8 cellular contexts compared by ENCODE assay signal in genomic region chr11:47394322-47395224, GRCh38. TPM values are rescaled to one million over a fixed set of nuclear protein-coding genes. Genes with fewer than 3 reads are reported as not detected.
DNase-seq lines count a peak whose midpoint lies in the region; ATAC-seq and TF ChIP-seq lines count a peak whose summit lies in the region.

No MANE protein-coding gene starts in this region.

- H3K27me3 Mint-ChIP-seq in activated CD8-positive, alpha-beta T cell treated with anti-CD3 and anti-CD28 coated beads, Interleukin-2, amount 10 ng/mL, durations not matched to agents 7 days and 5 days (ENCODE audit: low read depth): no peaks in the 10 kb centered on the region
- no peaks in the 10 kb centered on the region for H3K27me3 Mint-ChIP-seq in Caco-2 (ENCODE audit: insufficient read depth, unreplicated experiment)

- no peaks in the 10 kb centered on the region for H3K79me2 ChIP-seq in PC-3 (ENCODE audit: low read length)

- H4K20me1 ChIP-seq in PC-3 (ENCODE audit: low read length): no peaks in the 10 kb centered on the region

- CTCF ChIA-PET in activated CD8-positive, alpha-beta T cell treated with anti-CD3 and anti-CD28 coated beads, Interleukin-2, amount 10 ng/mL, durations not matched to agents 7 days and 5 days (lab: Charles Lee): interaction anchor here (1.7 to 3.3 kb wide), 3 partner anchors 18 to 218 kb away, joined by 4 to 22 read pairs (median 20); partner anchors contain the start of gene ARFGAP2
- CTCF ChIA-PET in Caco-2 (lab: Charles Lee) (no interaction called here), PC-3 (lab: Charles Lee) (no interaction called here)

- no peaks in the 10 kb centered on the region for H3K36me3 Mint-ChIP-seq in activated CD8-positive, alpha-beta T cell treated with anti-CD3 and anti-CD28 coated beads, Interleukin-2, amount 10 ng/mL, durations not matched to agents 7 days and 5 days (ENCODE audit: low read depth)
- H3K36me3 Mint-ChIP-seq in Caco-2 (ENCODE audit: insufficient read depth, unreplicated experiment): no peaks in the 10 kb centered on the region

- POLR2A ChIA-PET in activated CD8-positive, alpha-beta T cell treated with anti-CD3 and anti-CD28 coated beads, Interleukin-2, amount 10 ng/mL, durations not matched to agents 7 days and 5 days (lab: Charles Lee): interaction anchor here (0.9 to 1.4 kb wide), 4 partner anchors 10 to 245 kb away, joined by 3 to 4 read pairs (median 3); no protein-coding TSS in a partner anchor
- POLR2A ChIA-PET in Caco-2 (lab: Charles Lee) (no interaction called here), PC-3 (lab: Charles Lee; ENCODE audit: unreplicated experiment) (no interaction called here)

- H3K4me3 Mint-ChIP-seq in activated CD8-positive, alpha-beta T cell treated with anti-CD3 and anti-CD28 coated beads, Interleukin-2, amount 10 ng/mL, durations not matched to agents 7 days and 5 days: peak overlapping the region; percentile 36
- H3K4me3 Mint-ChIP-seq in Caco-2 (ENCODE audit: unreplicated experiment): no peak overlapping the region

- no peaks in the 10 kb centered on the region for H3K9me3 Mint-ChIP-seq in activated CD8-positive, alpha-beta T cell treated with anti-CD3 and anti-CD28 coated beads, Interleukin-2, amount 10 ng/mL, durations not matched to agents 7 days and 5 days (ENCODE audit: insufficient read depth)
- H3K9me3 Mint-ChIP-seq in Caco-2 (ENCODE audit: unreplicated experiment): no peaks in the 10 kb centered on the region

- WGBS in esophagus squamous epithelium, 2 donors: 82 to 86% methylated on average over 11 to 12 of the region's 39 CpGs

- ATAC-seq in GM18498 (IDR thresholded peaks at IDR 0.05; ENCODE audit: unreplicated experiment) (peak; percentile 58), GM18868 (IDR thresholded peaks at IDR 0.05; ENCODE audit: unreplicated experiment) (no peak), PC-3 (no peak)
- peak; percentile 80 for ATAC-seq in activated CD8-positive, alpha-beta T cell treated with anti-CD3 and anti-CD28 coated beads, Interleukin-2, amount 10 ng/mL, durations not matched to agents 7 days and 5 days

- H3K27ac Mint-ChIP-seq in activated CD8-positive, alpha-beta T cell treated with anti-CD3 and anti-CD28 coated beads, Interleukin-2, amount 10 ng/mL, durations not matched to agents 7 days and 5 days: peak overlapping the region; percentile 93
- H3K27ac Mint-ChIP-seq in Caco-2 (ENCODE audit: unreplicated experiment): no peak overlapping the region

- H3K27me3 ChIP-seq in HUES6 (ENCODE audit: control insufficient read depth, insufficient read depth, low read length): no peaks in the 10 kb centered on the region
- H3K27me3 ChIP-seq in esophagus squamous epithelium: no peaks in the 10 kb centered on the region
- no peaks in the 10 kb centered on the region for H3K27me3 ChIP-seq in skeletal muscle tissue (ENCODE audit: control insufficient read depth in 3 of 3, insufficient read depth in 3 of 3, low read length in 3 of 3)
- no peaks in the 10 kb centered on the region for H3K27me3 ChIP-seq in Caco-2 (replicated peaks; ENCODE audit: control insufficient read depth, insufficient read depth, low read length)
- H3K27me3 ChIP-seq in PC-3 (ENCODE audit: low read length): no peaks in the 10 kb centered on the region

- no peaks in the 10 kb centered on the region for H3K9me3 ChIP-seq in HUES6 (ENCODE audit: control insufficient read depth, insufficient read depth, low read depth, low read length)
- H3K9me3 ChIP-seq in esophagus squamous epithelium: no peaks in the 10 kb centered on the region
- H3K9me3 ChIP-seq in skeletal muscle tissue (ENCODE audit: control insufficient read depth in 3 of 3, low read length in 3 of 3): no peaks in the 10 kb centered on the region
- no peaks in the 10 kb centered on the region for H3K9me3 ChIP-seq in Caco-2
- no peaks in the 10 kb centered on the region for H3K9me3 ChIP-seq in PC-3 (ENCODE audit: low read length)

- no TSS peak for BruUV-seq in Caco-2 (replicated peaks; lab: Mats Ljungman, UMichigan)
- no TSS peak for BruUV-seq in PC-3 (replicated peaks; lab: Mats Ljungman, UMichigan)

- peaks cover 24% of the 10 kb centered on the region for H3K4me1 ChIP-seq in HUES6 (ENCODE audit: control insufficient read depth, insufficient read depth, low read length)
- H3K4me1 ChIP-seq in esophagus squamous epithelium: peaks cover 4 to 70% (median 17%) of the 10 kb centered on the region in 3 donors
- H3K4me1 ChIP-seq in skeletal muscle tissue (ENCODE audit: control insufficient read depth in 3 of 3, insufficient read depth in 3 of 3, low read length in 3 of 3): peaks cover 18 to 41% (median 24%) of the 10 kb centered on the region in 3 donors
- no peaks in the 10 kb centered on the region for H3K4me1 ChIP-seq in Caco-2
- H3K4me1 ChIP-seq in PC-3 (ENCODE audit: insufficient read depth, low read length): no peaks in the 10 kb centered on the region

- H2AFZ ChIP-seq in PC-3 (ENCODE audit: low read length): no peak overlapping the region

- TF ChIP-seq CTCF in esophagus squamous epithelium (IDR thresholded peaks at IDR 0.05) (no peak), Caco-2 (IDR thresholded peaks at IDR 0.05; ENCODE audit: insufficient read depth in 1 of 2, low read depth in 1 of 2, low read length in 1 of 2, severe bottlenecking in 1 of 2, unreplicated experiment in 1 of 2) (no peak), PC-3 (conservative IDR thresholded peaks at IDR 0.05; ENCODE audit: low read depth, low read length) (no peak)

- peak; percentile 71 for DNase-seq in activated CD8-positive, alpha-beta T cell treated with anti-CD3 and anti-CD28 coated beads, Interleukin-2, amount 10 ng/mL, durations not matched to agents 7 days and 5 days
- peak; percentile 45 for DNase-seq in esophagus squamous epithelium (lab: John Stamatoyannopoulos, UW)
- no peak for DNase-seq in Caco-2
- DNase-seq in PC-3: no peak

- intact Hi-C loops in esophagus squamous epithelium (cut with DNase I) (no loop called here), Caco-2 (cut with micrococcal nuclease; ENCODE audit: unreplicated experiment) (no loop called here), PC-3 (cut with micrococcal nuclease) (no loop called here)

- H3K4me1 Mint-ChIP-seq in activated CD8-positive, alpha-beta T cell treated with anti-CD3 and anti-CD28 coated beads, Interleukin-2, amount 10 ng/mL, durations not matched to agents 7 days and 5 days (ENCODE audit: low read depth): peaks cover 39% of the 10 kb centered on the region
- H3K4me1 Mint-ChIP-seq in Caco-2 (ENCODE audit: low read depth, unreplicated experiment): no peaks in the 10 kb centered on the region

- H3K9ac ChIP-seq in HUES6 (ENCODE audit: low read length) (peak overlapping the region; percentile 19), skeletal muscle tissue (ENCODE audit: low read depth in 1 of 3, low read length in 3 of 3) (peak overlapping the region in 2 of 3 donors; percentile 56 to 62), PC-3 (ENCODE audit: low read length) (no peak overlapping the region)

- H3K4me3 ChIP-seq in HUES6 (ENCODE audit: low read depth, low read length) (no peak overlapping the region), esophagus squamous epithelium (peak overlapping the region in 2 of 4 donors; percentile 13 to 41), skeletal muscle tissue (ENCODE audit: low read length in 3 of 3) (peak overlapping the region in 1 of 3 donors; percentile 36), Caco-2 (ENCODE audit: low read depth, low read length) (no peak overlapping the region), PC-3 (ENCODE audit: low read length) (no peak overlapping the region)

- peak in 2 of 4 donors; percentile 37 to 70 for TF ChIP-seq POLR2A in esophagus squamous epithelium (IDR thresholded peaks at IDR 0.05)

- H3K36me3 ChIP-seq in HUES6 (ENCODE audit: control insufficient read depth, insufficient read depth, low read length): no peaks in the 10 kb centered on the region
- no peaks in the 10 kb centered on the region for H3K36me3 ChIP-seq in esophagus squamous epithelium
- no peaks in the 10 kb centered on the region for H3K36me3 ChIP-seq in skeletal muscle tissue (ENCODE audit: control insufficient read depth in 3 of 3, insufficient read depth in 3 of 3, low read length in 3 of 3)
- no peaks in the 10 kb centered on the region for H3K36me3 ChIP-seq in Caco-2 (ENCODE audit: control insufficient read depth, insufficient read depth, low read length)
- H3K36me3 ChIP-seq in PC-3 (ENCODE audit: low read depth, low read length): no peaks in the 10 kb centered on the region

- no peak overlapping the region for H3K4me2 ChIP-seq in PC-3 (ENCODE audit: low read length)

- H3K9me2 ChIP-seq in PC-3 (replicated peaks; ENCODE audit: low read length): no peaks in the 10 kb centered on the region

- no peaks in the 10 kb centered on the region for H3F3A ChIP-seq in PC-3 (ENCODE audit: low read length, unreplicated experiment)

- H3K27ac ChIP-seq in HUES6 (ENCODE audit: low read depth, low read length) (peak overlapping the region; percentile 18; the same call in 1 of the 2 replicates), esophagus squamous epithelium (peak overlapping the region; percentile 79 to 94 (median 84)), skeletal muscle tissue (ENCODE audit: low read depth, low read length) (peak overlapping the region; percentile 82), PC-3 (ENCODE audit: low read length) (no peak overlapping the region)

RNA-seq across cellular contexts. Expression of gene SLC39A13, which starts 13.8 kb away (rescaled TPM):
- total RNA-seq in activated CD8-positive, alpha-beta T cell treated with anti-CD3 and anti-CD28 coated beads, Interleukin-2, amount 10 ng/mL, durations not matched to agents 7 days and 5 days: 10 to 100 TPM; 19.2 to 20.0 TPM
- total RNA-seq in esophagus squamous epithelium: 10 to 100 TPM; 10.9 to 44.3 (median 13.8) TPM
- total RNA-seq in skeletal muscle tissue: 16.7 TPM
- total RNA-seq in Caco-2 (2022): 27.1 and 30.8 TPM in 2 replicates
- 29.4 and 32.5 TPM in 2 replicates for total RNA-seq in PC-3 (2014; rRNA removed)

RNA-seq across cellular contexts. Expression of gene SPI1, which starts 16.2 kb away (rescaled TPM):
- not detected for total RNA-seq in activated CD8-positive, alpha-beta T cell treated with anti-CD3 and anti-CD28 coated beads, Interleukin-2, amount 10 ng/mL, durations not matched to agents 7 days and 5 days
- total RNA-seq in esophagus squamous epithelium (10 to 100 TPM in 2 of 4 donors, 1 to 10 TPM in 2; 2.6 to 15.4 (median 8.8) TPM), skeletal muscle tissue (2.6 TPM), Caco-2 (2022) (not detected in 2 replicates), PC-3 (2014; rRNA removed) (0.22 TPM in 1 of 2 replicates, not detected in the other)

RNA-seq across cellular contexts. Expression of gene PSMC3, which starts 31.7 kb away (rescaled TPM):
- total RNA-seq in activated CD8-positive, alpha-beta T cell treated with anti-CD3 and anti-CD28 coated beads, Interleukin-2, amount 10 ng/mL, durations not matched to agents 7 days and 5 days: 100 to 1,000 TPM; 179 TPM
- 100 to 1,000 TPM in 3 of 4 donors, 10 to 100 TPM in 1; 72.9 to 134 (median 122) TPM for total RNA-seq in esophagus squamous epithelium
- 146 TPM for total RNA-seq in skeletal muscle tissue
- 191 and 196 TPM in 2 replicates for total RNA-seq in Caco-2 (2022)
- total RNA-seq in PC-3 (2014; rRNA removed): 275 and 314 TPM in 2 replicates

RNA-seq across cellular contexts. Expression of gene MYBPC3, which starts 42.1 kb away (rescaled TPM):
- total RNA-seq in activated CD8-positive, alpha-beta T cell treated with anti-CD3 and anti-CD28 coated beads, Interleukin-2, amount 10 ng/mL, durations not matched to agents 7 days and 5 days: not detected
- under 1 TPM in 1 of 4 donors, not detected in 3; 0.08 TPM for total RNA-seq in esophagus squamous epithelium
- 1.6 TPM for total RNA-seq in skeletal muscle tissue
- not detected in 2 replicates for total RNA-seq in Caco-2 (2022)
- total RNA-seq in PC-3 (2014; rRNA removed): not detected in 2 replicates

RNA-seq across cellular contexts. Expression of gene RAPSN, which starts 54.4 kb away (rescaled TPM):
- total RNA-seq in activated CD8-positive, alpha-beta T cell treated with anti-CD3 and anti-CD28 coated beads, Interleukin-2, amount 10 ng/mL, durations not matched to agents 7 days and 5 days: 1 to 10 TPM in 1 of 2 experiments, under 1 TPM in 1; 0.45 to 1.2 TPM
- total RNA-seq in esophagus squamous epithelium (under 1 TPM in 1 of 4 donors, not detected in 3; 0.38 TPM), skeletal muscle tissue (44.9 TPM), Caco-2 (2022) (0.93 and 2.0 TPM in 2 replicates), PC-3 (2014; rRNA removed) (0.23 TPM in 1 of 2 replicates, not detected in the other)

Comparison
In these comparisons a context has a peak if more than half of its experiments do, and no peak if none do; other contexts are left out.
1. ATAC-seq: peak in GM18498 (single experiment) and activated CD8-positive, alpha-beta T cell treated with anti-CD3 and anti-CD28 coated beads, Interleukin-2, amount 10 ng/mL, durations not matched to agents 7 days and 5 days (single experiment); none in GM18868 (single experiment) and PC-3 (single experiment).
2. DNase-seq: peak in activated CD8-positive, alpha-beta T cell treated with anti-CD3 and anti-CD28 coated beads, Interleukin-2, amount 10 ng/mL, durations not matched to agents 7 days and 5 days (single experiment) and esophagus squamous epithelium (single experiment); none in Caco-2 (0 of 2) and PC-3 (single experiment).